Comparison of ENCODE assay signal across 1 cellular context in genomic region chr12:108563804-108564151, GRCh38.
TF ChIP-seq lines count a peak whose summit lies in the region.

No MANE protein-coding gene starts in this region.

TF ChIP-seq in endothelial cell of umbilical vein, 7 proteins besides CTCF, POLR2A, EP300 and RAD21:
- TF ChIP-seq MAX (IDR thresholded peaks at IDR 0.05; ENCODE audit: insufficient read depth, insufficient read length) (no peak), EZH2 (IDR thresholded peaks at IDR 0.05; ENCODE audit: borderline replicate concordance, low read depth, low read length, severe bottlenecking) (no peak), JUN (IDR thresholded peaks at IDR 0.05; ENCODE audit: borderline replicate concordance, insufficient read depth, insufficient read length, low read depth) (no peak), FOS (IDR thresholded peaks at IDR 0.05; ENCODE audit: borderline replicate concordance, insufficient read depth, low read length) (no peak), GATA2 (IDR thresholded peaks at IDR 0.05; ENCODE audit: insufficient read depth, insufficient read length, low read depth, low read length) (no peak), MYC (IDR thresholded peaks at IDR 0.05; ENCODE audit: low read depth, low read length) (no peak), POLR2AphosphoS5 (IDR thresholded peaks at IDR 0.05; ENCODE audit: insufficient read depth, low read depth, low read length) (no peak)
